1 cellular context compared by ENCODE assay signal in the genomic region with DNA sequence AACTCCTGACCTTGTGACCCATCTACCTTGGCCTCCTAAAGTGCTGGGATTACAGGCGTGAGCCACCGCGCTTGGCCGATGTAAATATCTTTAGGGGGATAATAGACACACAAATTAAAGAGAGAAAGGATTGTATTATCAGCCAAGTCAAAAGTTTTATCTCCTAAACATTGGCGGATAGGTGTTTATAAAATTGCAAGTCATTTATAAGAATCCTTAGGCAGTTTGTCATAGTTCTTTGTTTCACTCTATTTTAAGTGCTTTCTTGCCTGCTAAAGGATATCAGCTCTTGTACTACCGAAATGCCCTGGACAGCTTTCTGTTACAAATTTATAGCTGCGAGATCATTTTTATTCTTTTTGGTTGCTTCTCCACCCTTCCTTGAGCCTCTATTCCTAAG.
TF ChIP-seq lines count a peak whose summit lies in the region.

No MANE protein-coding gene starts in this region.

TF ChIP-seq in IMR-90, 13 proteins besides CTCF, POLR2A, EP300 and RAD21 (continued from another document):
- TF ChIP-seq, protein P1, sequence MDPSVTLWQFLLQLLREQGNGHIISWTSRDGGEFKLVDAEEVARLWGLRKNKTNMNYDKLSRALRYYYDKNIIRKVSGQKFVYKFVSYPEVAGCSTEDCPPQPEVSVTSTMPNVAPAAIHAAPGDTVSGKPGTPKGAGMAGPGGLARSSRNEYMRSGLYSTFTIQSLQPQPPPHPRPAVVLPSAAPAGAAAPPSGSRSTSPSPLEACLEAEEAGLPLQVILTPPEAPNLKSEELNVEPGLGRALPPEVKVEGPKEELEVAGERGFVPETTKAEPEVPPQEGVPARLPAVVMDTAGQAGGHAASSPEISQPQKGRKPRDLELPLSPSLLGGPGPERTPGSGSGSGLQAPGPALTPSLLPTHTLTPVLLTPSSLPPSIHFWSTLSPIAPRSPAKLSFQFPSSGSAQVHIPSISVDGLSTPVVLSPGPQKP (IDR thresholded peaks at IDR 0.05; ENCODE audit: borderline replicate concordance, low read depth, low read length): no peak
